Comparison of ENCODE assay signal across 7 cellular contexts in the genomic region with DNA sequence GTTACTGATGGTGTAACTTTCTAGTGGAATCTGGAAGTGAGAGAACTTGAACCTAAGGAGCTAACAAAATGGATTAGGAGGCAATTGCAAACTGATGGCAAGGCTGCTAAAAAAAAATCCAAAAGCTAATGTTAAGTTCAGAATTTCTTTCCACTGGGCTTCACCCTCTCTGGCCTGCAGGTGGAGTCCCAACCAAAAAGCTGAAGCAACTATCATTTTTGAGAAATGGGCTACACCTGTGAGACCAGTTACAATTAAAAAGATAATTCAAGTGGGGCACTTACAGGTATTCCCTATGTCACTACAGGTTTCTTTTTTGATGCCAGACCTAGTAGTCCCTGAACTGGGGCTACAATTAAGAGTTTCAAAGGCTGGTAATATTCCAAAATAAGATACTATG.
DNase-seq lines count a peak whose midpoint lies in the region; ATAC-seq, FAIRE-seq and TF ChIP-seq lines count a peak whose summit lies in the region.

No MANE protein-coding gene starts in this region.

- TF ChIP-seq EP300 in GM12878 (IDR thresholded peaks at IDR 0.05; ENCODE audit: borderline replicate concordance in 1 of 2, control insufficient read depth in 1 of 2, low read depth in 2 of 2, low read length in 2 of 2), result no peak

- peak; percentile 65 for ATAC-seq in HG02885 (IDR thresholded peaks at IDR 0.05; ENCODE audit: poor library complexity, unreplicated experiment)
- ATAC-seq in GM12878, result peak; percentile 64
- ATAC-seq in HG02588 (IDR thresholded peaks at IDR 0.05; ENCODE audit: unreplicated experiment), result no peak

- H3K4me3 ChIP-seq in GM12865 (ENCODE audit: low read depth, low read length) (no peak overlapping the region), GM12878 (no peak overlapping the region)

- no peaks in the 10 kb centered on the region for H3K27me3 Mint-ChIP-seq in activated T-helper 2 cell treated with anti-CD3 and anti-CD28 coated beads, Interferon-gamma antibody, Interleukin-2, Interleukin-4, amounts not matched to agents 10 μg/mL and 5 μg/mL and 100 μg/mL, durations not matched to agents 14 hours and 24 hours and 36 hours (ENCODE audit: low read depth)

- no peak overlapping the region for H3K9ac ChIP-seq in GM12878 (ENCODE audit: control insufficient read depth, insufficient read depth, low read length)

- POLR2A ChIA-PET in GM12878 (lab: Charles Lee), result interaction anchor here (0.6 to 1.2 kb wide), 3 partner anchors 8 to 177 kb away, joined by 3 to 4 read pairs (median 4); no protein-coding TSS in a partner anchor

- CTCF ChIA-PET in GM12878 (lab: Yijun Ruan, JAX), result interaction anchor here (0.6 to 8.9 kb wide), 47 partner anchors 9 to 486 kb away, joined by 3 to 187 read pairs (median 4); no protein-coding TSS in a partner anchor

- peak; percentile 36 for DNase-seq in GM12865 (ENCODE audit: low read depth)
- DNase-seq in GM12878 (ENCODE audit: low read depth, low spot score), result no peak
- peak; percentile 23 for DNase-seq in midbrain (lab: John Stamatoyannopoulos, UW)
- no peak for DNase-seq in activated T-helper 2 cell treated with anti-CD3 and anti-CD28 coated beads, Interferon-gamma antibody, Interleukin-2, Interleukin-4, amounts not matched to agents 10 μg/mL and 5 μg/mL and 100 μg/mL, durations not matched to agents 14 hours and 24 hours and 36 hours (ENCODE audit: low spot score)
- DNase-seq in SHP77 treated with DMSO at 0.1 percent for 48 hours (lab: John Stamatoyannopoulos, UW), result no peak

- RAD21 ChIA-PET in GM12878 (lab: Charles Lee; ENCODE audit: unreplicated experiment), result interaction anchor here (0.6 to 8.5 kb wide), 31 partner anchors 9 to 690 kb away, joined by 3 to 127 read pairs (median 4); no protein-coding TSS in a partner anchor

- H3K4me1 ChIP-seq in GM12878 (ENCODE audit: control insufficient read depth, insufficient read depth, low read length), result no peaks in the 10 kb centered on the region

- H2AFZ ChIP-seq in GM12878 (ENCODE audit: control insufficient read depth, low read depth, low read length), result no peak overlapping the region

- no peaks in the 10 kb centered on the region for H3K4me1 Mint-ChIP-seq in activated T-helper 2 cell treated with anti-CD3 and anti-CD28 coated beads, Interferon-gamma antibody, Interleukin-2, Interleukin-4, amounts not matched to agents 10 μg/mL and 5 μg/mL and 100 μg/mL, durations not matched to agents 14 hours and 24 hours and 36 hours (ENCODE audit: low read depth)

- TF ChIP-seq CTCF in GM12865 (IDR thresholded peaks at IDR 0.05; ENCODE audit: insufficient read depth, low read depth, low read length, missing control alignments) (peak; percentile 50), GM12878 (IDR thresholded peaks at IDR 0.05 in 2 of 3, conservative IDR thresholded peaks at IDR 0.05 in 1 of 3; ENCODE audit: control insufficient read depth in 2 of 3, extremely low read depth in 1 of 3, insufficient read depth in 1 of 3, low read depth in 3 of 3, low read length in 3 of 3) (peak; percentile 59 to 62 (median 61))

- in situ Hi-C loops in GM12878 (cut with MboI), result loop anchor here (10.0 kb wide), 1 partner anchor 201 kb away; no protein-coding TSS in a partner anchor

- H3K4me3 Mint-ChIP-seq in activated T-helper 2 cell treated with anti-CD3 and anti-CD28 coated beads, Interferon-gamma antibody, Interleukin-2, Interleukin-4, amounts not matched to agents 10 μg/mL and 5 μg/mL and 100 μg/mL, durations not matched to agents 14 hours and 24 hours and 36 hours (ENCODE audit: low read depth), result no peak overlapping the region

- no peaks in the 10 kb centered on the region for H3K9me3 Mint-ChIP-seq in activated T-helper 2 cell treated with anti-CD3 and anti-CD28 coated beads, Interferon-gamma antibody, Interleukin-2, Interleukin-4, amounts not matched to agents 10 μg/mL and 5 μg/mL and 100 μg/mL, durations not matched to agents 14 hours and 24 hours and 36 hours

- no peaks in the 10 kb centered on the region for H3K36me3 ChIP-seq in GM12878 (ENCODE audit: control insufficient read depth in 2 of 2, insufficient read depth in 2 of 2, low read length in 1 of 2)

- no peak overlapping the region for H3K27ac ChIP-seq in GM12878 (ENCODE audit: control insufficient read depth, insufficient read depth)

- no TSS peak for BruUV-seq in GM12878 (replicated peaks; lab: Mats Ljungman, UMichigan)

- H3K79me2 ChIP-seq in GM12878 (ENCODE audit: control insufficient read depth, insufficient read depth, low read length), result no peaks in the 10 kb centered on the region

- no peaks in the 10 kb centered on the region for H3K36me3 Mint-ChIP-seq in activated T-helper 2 cell treated with anti-CD3 and anti-CD28 coated beads, Interferon-gamma antibody, Interleukin-2, Interleukin-4, amounts not matched to agents 10 μg/mL and 5 μg/mL and 100 μg/mL, durations not matched to agents 14 hours and 24 hours and 36 hours (ENCODE audit: low read depth)

- no peaks in the 10 kb centered on the region for H4K20me1 ChIP-seq in GM12878 (ENCODE audit: control insufficient read depth, insufficient read depth)

- no peaks in the 10 kb centered on the region for H3K27me3 ChIP-seq in GM12878 (replicated peaks in 1 of 2; ENCODE audit: control insufficient read depth in 2 of 2, insufficient read depth in 2 of 2, low read length in 1 of 2)

- H3K4me2 ChIP-seq in GM12878 (ENCODE audit: control insufficient read depth, insufficient read depth), result no peak overlapping the region

- FAIRE-seq in GM12878 (lab: Jason Lieb, UNC), result no peak

- peak; percentile 83 for TF ChIP-seq RAD21 in GM12878 (IDR thresholded peaks at IDR 0.05; ENCODE audit: insufficient read depth, low read depth, low read length)

- intact Hi-C loops in GM12878 (cut with micrococcal nuclease; ENCODE audit: unreplicated experiment), result loop anchor here (1.0 to 2.0 kb wide), 4 partner anchors 79 to 445 kb away; no protein-coding TSS in a partner anchor
- intact Hi-C loops in activated T-helper 2 cell treated with anti-CD3 and anti-CD28 coated beads, Interferon-gamma antibody, Interleukin-2, Interleukin-4, amounts not matched to agents 10 μg/mL and 5 μg/mL and 100 μg/mL, durations not matched to agents 14 hours and 24 hours and 36 hours (cut with micrococcal nuclease), result loop anchor here (10.0 kb wide), 1 partner anchor 211 kb away; no protein-coding TSS in a partner anchor

- TF ChIP-seq POLR2A in GM12878 (IDR thresholded peaks at IDR 0.05; ENCODE audit: low read depth, low read length), result no peak

- H3K9me3 ChIP-seq in GM12878 (replicated peaks; ENCODE audit: control insufficient read depth, insufficient read depth, low read length), result no peaks in the 10 kb centered on the region

- SMC1A ChIA-PET in GM12878 (lab: Charles Lee; ENCODE audit: uncharacterized antibody, unreplicated experiment), result interaction anchor here (0.7 to 11.8 kb wide), 37 partner anchors 9 to 476 kb away, joined by 3 to 213 read pairs (median 4); no protein-coding TSS in a partner anchor

- no peak overlapping the region for H3K27ac Mint-ChIP-seq in activated T-helper 2 cell treated with anti-CD3 and anti-CD28 coated beads, Interferon-gamma antibody, Interleukin-2, Interleukin-4, amounts not matched to agents 10 μg/mL and 5 μg/mL and 100 μg/mL, durations not matched to agents 14 hours and 24 hours and 36 hours

TF ChIP-seq in GM12878, 131 proteins besides CTCF, POLR2A, EP300 and RAD21:
- TF ChIP-seq E4F1 (IDR thresholded peaks at IDR 0.05; ENCODE audit: borderline replicate concordance, partially characterized antibody) (no peak), SMC3 (IDR thresholded peaks at IDR 0.05; ENCODE audit: borderline replicate concordance, low read length) (peak; percentile 73)

Comparison
In these comparisons a context has a peak if more than half of its experiments do, and no peak if none do; other contexts are left out.
1. DNase-seq: peak in GM12865 (single experiment) and midbrain (single experiment); none in GM12878 (single experiment), activated T-helper 2 cell treated with anti-CD3 and anti-CD28 coated beads, Interferon-gamma antibody, Interleukin-2, Interleukin-4, amounts not matched to agents 10 μg/mL and 5 μg/mL and 100 μg/mL, durations not matched to agents 14 hours and 24 hours and 36 hours (single experiment) and SHP77 treated with DMSO at 0.1 percent for 48 hours (single experiment).